In the genomic region with DNA sequence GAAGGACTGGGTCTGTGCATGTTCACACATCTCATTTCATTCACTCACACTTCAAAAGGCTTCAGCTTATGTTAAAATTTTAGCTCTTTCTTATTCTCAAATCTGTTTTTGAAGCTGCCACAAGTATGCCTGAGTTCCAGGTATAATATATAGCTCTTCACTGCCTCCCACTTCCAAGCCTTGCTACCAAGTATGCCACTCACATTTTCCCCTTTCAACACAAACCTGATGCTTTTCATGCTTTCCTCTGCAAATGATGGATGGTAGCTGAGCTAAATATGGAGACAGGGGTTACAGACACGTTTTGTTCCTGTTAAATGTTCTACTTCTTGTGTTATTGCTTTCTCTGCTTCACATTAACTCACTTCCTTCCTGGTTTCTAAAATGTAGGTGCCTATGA, we compare ENCODE assay signal across 11 cellular contexts.
"Had no signal": no experiment of that assay in that cellular context is flagged by ENCODE, and none has a peak within 500 bp of the region (broad histone marks: within the 10 kb centered on the region; RNA-seq: fewer than 3 reads in every experiment).

No MANE protein-coding gene starts in this region.

- H3K4me3 ChIP-seq: hepatocyte, upper lobe of right lung had no signal

- H3K9me3 ChIP-seq: upper lobe of right lung had no signal

- H3K27ac ChIP-seq: brain microvascular endothelial cell, hepatocyte, upper lobe of right lung had no signal

- DNase-seq: activated effector memory CD4-positive, alpha-beta T cell treated with anti-CD3 and anti-CD28 coated beads, Interleukin-2, amount 50 U/mL, for 16 hours; activated T-cell treated with anti-CD3 and anti-CD28 coated beads, Interleukin-2, amount 50 U/mL, for 1 hour; brain microvascular endothelial cell; erythroblast; kidney glomerular epithelial cell; stimulated activated CD4-positive, alpha-beta T cell treated with anti-CD3 and anti-CD28 coated beads, Interleukin-12 subunit alpha, Interleukin-12 subunit beta, amount 100 ng/mL, for 4 hours; stimulated activated CD8-positive, alpha-beta memory T cell treated with anti-CD3 and anti-CD28 coated beads, Interleukin-4, amount 100 ng/mL, for 48 hours; stimulated activated naive CD8-positive, alpha-beta T cell treated with anti-CD3 and anti-CD28 coated beads, Interleukin-15, Interleukin-2, amounts not matched to agents 100 U/mL and 50 U/mL, for 24 hours; upper lobe of right lung had no signal

- H3K4me2 ChIP-seq: hepatocyte had no signal

- H3K4me1 ChIP-seq: upper lobe of right lung had no signal

- ATAC-seq: activated CD4-positive, CD25-positive, alpha-beta regulatory T cell treated with anti-CD3 and anti-CD28 coated beads, Interleukin-2, amount 50 U/mL, for 24 hours; stimulated activated naive CD8-positive, alpha-beta T cell treated with anti-CD3 and anti-CD28 coated beads, Interleukin-15, Interleukin-2, amounts not matched to agents 100 U/mL and 50 U/mL, for 24 hours; upper lobe of right lung had no signal

- H3K79me2 ChIP-seq: hepatocyte had no signal

- H2AFZ ChIP-seq: hepatocyte had no signal

- H3K27me3 ChIP-seq: brain microvascular endothelial cell, upper lobe of right lung had no signal

- H3K36me3 ChIP-seq: brain microvascular endothelial cell, upper lobe of right lung had no signal
